2 cellular contexts compared by ENCODE assay signal in the genomic region with DNA sequence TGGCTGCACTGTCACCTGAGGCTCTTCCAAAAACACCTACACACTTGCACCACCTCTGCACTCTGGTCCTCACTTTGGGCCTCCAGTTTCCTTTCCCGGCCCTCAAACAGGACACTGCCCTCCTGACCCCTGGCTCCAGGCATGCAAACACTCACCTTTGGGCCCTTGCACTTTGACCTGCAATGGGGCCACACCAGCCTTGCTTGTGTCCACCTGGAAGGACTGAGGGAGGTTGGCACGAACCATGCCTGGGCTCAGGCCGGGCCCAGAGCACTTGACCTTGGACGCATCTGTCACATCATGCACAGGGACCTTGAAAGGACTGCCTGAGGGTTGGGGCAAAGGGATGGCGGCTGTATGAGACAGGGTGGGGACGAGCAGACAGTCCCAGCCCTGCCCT.
TF ChIP-seq lines count a peak whose summit lies in the region.

No MANE protein-coding gene starts in this region.

TF ChIP-seq in A549, 52 proteins besides CTCF, POLR2A, EP300 and RAD21:
- TF ChIP-seq, protein P1, sequence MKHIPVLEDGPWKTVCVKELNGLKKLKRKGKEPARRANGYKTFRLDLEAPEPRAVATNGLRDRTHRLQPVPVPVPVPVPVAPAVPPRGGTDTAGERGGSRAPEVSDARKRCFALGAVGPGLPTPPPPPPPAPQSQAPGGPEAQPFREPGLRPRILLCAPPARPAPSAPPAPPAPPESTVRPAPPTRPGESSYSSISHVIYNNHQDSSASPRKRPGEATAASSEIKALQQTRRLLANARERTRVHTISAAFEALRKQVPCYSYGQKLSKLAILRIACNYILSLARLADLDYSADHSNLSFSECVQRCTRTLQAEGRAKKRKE (CRISPR knock-in tag; IDR thresholded peaks at IDR 0.05; ENCODE audit: low read depth), result no peak
- TF ChIP-seq ZNF302 (CRISPR knock-in tag; IDR thresholded peaks at IDR 0.05), result no peak

TF ChIP-seq in GM23338, 12 proteins besides CTCF, POLR2A, EP300 and RAD21:
- no peak for TF ChIP-seq JUNB (IDR thresholded peaks at IDR 0.05; ENCODE audit: unreplicated experiment)
- 0 out of 2 replicates have a peak, but pooled peaks have one; percentile 5 for TF ChIP-seq POLR2AphosphoS5 (IDR thresholded peaks at IDR 0.05; ENCODE audit: low read depth)
- TF ChIP-seq EZH2phosphoT487 (IDR thresholded peaks at IDR 0.05; ENCODE audit: unreplicated experiment), result no peak
- no peak for TF ChIP-seq CREB1 (CRISPR knock-in tag; IDR thresholded peaks at IDR 0.05; ENCODE audit: low read depth)
- TF ChIP-seq, protein P2, sequence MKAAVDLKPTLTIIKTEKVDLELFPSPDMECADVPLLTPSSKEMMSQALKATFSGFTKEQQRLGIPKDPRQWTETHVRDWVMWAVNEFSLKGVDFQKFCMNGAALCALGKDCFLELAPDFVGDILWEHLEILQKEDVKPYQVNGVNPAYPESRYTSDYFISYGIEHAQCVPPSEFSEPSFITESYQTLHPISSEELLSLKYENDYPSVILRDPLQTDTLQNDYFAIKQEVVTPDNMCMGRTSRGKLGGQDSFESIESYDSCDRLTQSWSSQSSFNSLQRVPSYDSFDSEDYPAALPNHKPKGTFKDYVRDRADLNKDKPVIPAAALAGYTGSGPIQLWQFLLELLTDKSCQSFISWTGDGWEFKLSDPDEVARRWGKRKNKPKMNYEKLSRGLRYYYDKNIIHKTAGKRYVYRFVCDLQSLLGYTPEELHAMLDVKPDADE (IDR thresholded peaks at IDR 0.05), result no peak
